ENCODE assay signal across 1 cellular context in genomic region chr7:121941836-121942235, GRCh38.
TF ChIP-seq lines count a peak whose summit lies in the region.

No MANE protein-coding gene starts in this region.

TF ChIP-seq in GM23338, 12 proteins besides CTCF, POLR2A, EP300 and RAD21 (continued from another document):
- no peak for TF ChIP-seq REST (IDR thresholded peaks at IDR 0.05; ENCODE audit: unreplicated experiment)
- no peak for TF ChIP-seq ZNF462 (CRISPR knock-in tag; IDR thresholded peaks at IDR 0.05)
- no peak for TF ChIP-seq ZNF331 (CRISPR knock-in tag; IDR thresholded peaks at IDR 0.05; ENCODE audit: low read depth)
- TF ChIP-seq NANOG (IDR thresholded peaks at IDR 0.05; ENCODE audit: borderline replicate concordance): no peak
